In the genomic region with DNA sequence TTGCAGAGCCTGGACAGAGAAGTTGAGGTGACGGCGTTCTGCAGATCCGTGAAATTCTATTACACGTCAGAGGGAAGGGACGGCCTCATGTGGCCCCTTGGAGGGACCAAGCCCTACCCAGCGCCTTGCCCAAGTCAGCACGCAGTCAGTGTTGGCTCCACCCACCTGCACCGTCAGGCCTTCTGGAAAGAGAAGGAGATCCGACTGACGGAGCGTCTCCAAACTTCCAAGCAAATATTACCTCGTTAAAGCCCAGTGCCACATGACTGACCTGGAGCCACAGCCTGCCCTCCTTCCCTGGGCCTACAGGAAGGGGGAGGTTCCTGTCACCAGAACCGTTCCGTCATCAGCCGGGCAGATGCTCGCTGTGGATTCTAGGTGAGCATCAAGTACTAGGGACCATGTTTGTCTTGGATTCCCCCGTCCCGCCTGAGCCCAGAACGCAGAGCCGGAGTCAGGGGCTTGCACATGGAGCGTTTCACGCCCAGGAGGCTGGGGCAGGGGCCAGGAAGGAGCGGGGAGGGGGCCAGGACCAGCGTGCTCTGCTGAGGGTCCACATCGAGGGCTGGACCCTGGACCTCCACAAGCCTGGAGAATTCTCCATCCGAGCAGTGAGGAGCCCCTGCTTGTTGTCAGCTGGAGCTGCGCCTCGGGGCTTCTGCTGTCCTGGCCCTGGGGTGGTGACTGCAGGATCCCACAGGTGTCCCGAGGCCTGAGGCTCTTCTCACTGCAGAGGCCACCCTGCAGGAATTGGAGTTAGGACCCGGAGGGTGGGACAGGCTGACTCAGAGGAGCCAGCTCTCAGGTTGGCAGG, we compare ENCODE assay signal across 14 cellular contexts. TPM values are rescaled to one million over a fixed set of nuclear protein-coding genes. Genes with fewer than 3 reads are reported as not detected.
A peak's percentile ranks its signal among the peaks of the same experiment; 100 is the strongest.
DNase-seq lines count a peak whose midpoint lies in the region; ATAC-seq and TF ChIP-seq lines count a peak whose summit lies in the region.
"Had no signal": no experiment of that assay in that cellular context is flagged by ENCODE, and none has a peak within 500 bp of the region (broad histone marks: within the 10 kb centered on the region; RNA-seq: fewer than 3 reads in every experiment).

No MANE protein-coding gene starts in this region.

- no peak for TF ChIP-seq POLR2A in GM18505 (IDR thresholded peaks at IDR 0.05; ENCODE audit: borderline replicate concordance, extremely low read depth, insufficient read depth, insufficient read length)

- no peaks in the 10 kb centered on the region for H3K36me3 Mint-ChIP-seq in activated T-cell treated with anti-CD3 and anti-CD28 coated beads, Interleukin-2, amount 50 U/mL, for 24 hours (ENCODE audit: low read depth)
- no peaks in the 10 kb centered on the region for H3K36me3 Mint-ChIP-seq in activated T-cell treated with anti-CD3 and anti-CD28 coated beads, Interleukin-2, amount 50 U/mL, for 72 hours (ENCODE audit: insufficient read depth in 2 of 2)
- H3K36me3 Mint-ChIP-seq in activated B cell treated with CpG ODN at 0.5 μM for 24 hours (ENCODE audit: low read depth) = no peaks in the 10 kb centered on the region

- intact Hi-C loops in activated B cell treated with CpG ODN at 0.5 μM for 24 hours (cut with micrococcal nuclease) = loop anchor here (10.0 kb wide), 1 partner anchor 272 kb away; no protein-coding TSS in a partner anchor

- ATAC-seq in activated T-cell treated with anti-CD3 and anti-CD28 coated beads, Interleukin-2, amount 50 U/mL, for 72 hours (replicated peaks in 1 of 2) = no peak
- ATAC-seq in activated B cell treated with CpG ODN at 0.5 μM for 24 hours (ENCODE audit: low read depth) (no peak), left lobe of liver (no peak), thoracic aorta (ENCODE audit: insufficient number of reproducible peaks, low FRiP score, low read depth) (no peak), GM18505 (IDR thresholded peaks at IDR 0.05; ENCODE audit: unreplicated experiment) (no peak)

- no peak overlapping the region for H3K4me3 Mint-ChIP-seq in activated T-cell treated with anti-CD3 and anti-CD28 coated beads, Interleukin-2, amount 50 U/mL, for 24 hours
- H3K4me3 Mint-ChIP-seq in activated T-cell treated with anti-CD3 and anti-CD28 coated beads, Interleukin-2, amount 50 U/mL, for 72 hours = no peak overlapping the region
- no peak overlapping the region for H3K4me3 Mint-ChIP-seq in activated B cell treated with CpG ODN at 0.5 μM for 24 hours
- H3K4me3 Mint-ChIP-seq: nephron progenitor cell; T-helper 2 cell treated with Interferon-gamma antibody and Interleukin-4, amounts not matched to agents 5 μg/mL and 100 μg/mL, for 36 hours had no signal

- no peaks in the 10 kb centered on the region for H3K36me3 ChIP-seq in thoracic aorta

- no peak overlapping the region for H3K27ac Mint-ChIP-seq in activated T-cell treated with anti-CD3 and anti-CD28 coated beads, Interleukin-2, amount 50 U/mL, for 24 hours
- H3K27ac Mint-ChIP-seq in activated T-cell treated with anti-CD3 and anti-CD28 coated beads, Interleukin-2, amount 50 U/mL, for 72 hours = no peak overlapping the region
- no peak overlapping the region for H3K27ac Mint-ChIP-seq in activated B cell treated with CpG ODN at 0.5 μM for 24 hours
- H3K27ac Mint-ChIP-seq: T-helper 2 cell treated with Interferon-gamma antibody and Interleukin-4, amounts not matched to agents 5 μg/mL and 100 μg/mL, for 36 hours had no signal

- H3K4me1 Mint-ChIP-seq in activated T-cell treated with anti-CD3 and anti-CD28 coated beads, Interleukin-2, amount 50 U/mL, for 24 hours (ENCODE audit: low read depth) = peaks cover 13% of the 10 kb centered on the region
- peaks cover 17% of the 10 kb centered on the region for H3K4me1 Mint-ChIP-seq in activated T-cell treated with anti-CD3 and anti-CD28 coated beads, Interleukin-2, amount 50 U/mL, for 72 hours (ENCODE audit: low read depth)
- peaks cover 12% of the 10 kb centered on the region for H3K4me1 Mint-ChIP-seq in activated B cell treated with CpG ODN at 0.5 μM for 24 hours

- peak; percentile 5 for DNase-seq in activated T-cell treated with anti-CD3 and anti-CD28 coated beads, Interleukin-2, amount 50 U/mL, for 24 hours
- no peak for DNase-seq in activated T-cell treated with anti-CD3 and anti-CD28 coated beads, Interleukin-2, amount 50 U/mL, for 72 hours
- peak; percentile 10 for DNase-seq in activated B cell treated with CpG ODN at 0.5 μM for 24 hours
- peak; percentile 47 for DNase-seq in left lobe of liver (ENCODE audit: low spot score)
- DNase-seq in thoracic aorta (ENCODE audit: low spot score) = no peak
- no peak for DNase-seq in occipital lobe (lab: John Stamatoyannopoulos, UW)
- DNase-seq in H4 (ENCODE audit: low spot score) = no peak
- DNase-seq: erythroblast; GDM1; NCI-H1930; nephron progenitor cell; stimulated activated naive CD4-positive, alpha-beta T cell had no signal

- no peaks in the 10 kb centered on the region for H3K9me3 ChIP-seq in thoracic aorta

- H3K4me1 ChIP-seq in thoracic aorta (ENCODE audit: control insufficient read depth in 1 of 2, low read depth in 2 of 2) = peaks cover 12 to 45% of the 10 kb centered on the region in 2 donors

- peak overlapping the region; percentile 64 for H3K4me3 ChIP-seq in thoracic aorta

- no peaks in the 10 kb centered on the region for H3K9me3 Mint-ChIP-seq in activated T-cell treated with anti-CD3 and anti-CD28 coated beads, Interleukin-2, amount 50 U/mL, for 24 hours
- H3K9me3 Mint-ChIP-seq in activated T-cell treated with anti-CD3 and anti-CD28 coated beads, Interleukin-2, amount 50 U/mL, for 72 hours = no peaks in the 10 kb centered on the region
- H3K9me3 Mint-ChIP-seq in activated B cell treated with CpG ODN at 0.5 μM for 24 hours = no peaks in the 10 kb centered on the region
- H3K9me3 Mint-ChIP-seq: nephron progenitor cell; T-helper 2 cell treated with Interferon-gamma antibody and Interleukin-4, amounts not matched to agents 5 μg/mL and 100 μg/mL, for 36 hours had no signal

- no peaks in the 10 kb centered on the region for H3K27me3 Mint-ChIP-seq in activated T-cell treated with anti-CD3 and anti-CD28 coated beads, Interleukin-2, amount 50 U/mL, for 24 hours
- no peaks in the 10 kb centered on the region for H3K27me3 Mint-ChIP-seq in activated T-cell treated with anti-CD3 and anti-CD28 coated beads, Interleukin-2, amount 50 U/mL, for 72 hours (ENCODE audit: low read depth)
- H3K27me3 Mint-ChIP-seq in activated B cell treated with CpG ODN at 0.5 μM for 24 hours = peaks cover 7% of the 10 kb centered on the region

- no peak for TF ChIP-seq CTCF in activated B cell treated with CpG ODN at 0.5 μM for 24 hours (IDR thresholded peaks at IDR 0.05)
- no peak for TF ChIP-seq CTCF in thoracic aorta (IDR thresholded peaks at IDR 0.05)

- CTCF ChIA-PET in activated B cell treated with CpG ODN at 0.5 μM for 24 hours (lab: Charles Lee) = no interaction called here

- POLR2A ChIA-PET in activated B cell treated with CpG ODN at 0.5 μM for 24 hours (lab: Charles Lee) = no interaction called here

- H3K27me3 ChIP-seq in thoracic aorta (replicated peaks; ENCODE audit: insufficient read depth) = no peaks in the 10 kb centered on the region

- peak overlapping the region; percentile 85 to 86 for H3K27ac ChIP-seq in thoracic aorta

RNA-seq across cellular contexts. Expression of gene METRNL, which starts 22.6 kb away (rescaled TPM):
- 100 to 1,000 TPM; 137 to 198 TPM for total RNA-seq in activated T-cell treated with anti-CD3 and anti-CD28 coated beads, Interleukin-2, amount 50 U/mL, for 72 hours
- total RNA-seq in activated B cell treated with CpG ODN at 0.5 μM for 24 hours (10.7 and 11.7 TPM in 2 replicates), left lobe of liver (4.7 TPM), thoracic aorta (100 to 1,000 TPM; 141 to 180 TPM), occipital lobe (22.3 TPM)
- 36.6 and 47.8 TPM in 2 replicates for total RNA-seq in H4 (2014; rRNA removed; shearing (Covaris generic))

Comparison
In these comparisons a context has a peak if more than half of its experiments do, and no peak if none do; other contexts are left out.
1. DNase-seq: peak in activated T-cell treated with anti-CD3 and anti-CD28 coated beads, Interleukin-2, amount 50 U/mL, for 24 hours (single experiment), activated B cell treated with CpG ODN at 0.5 μM for 24 hours (single experiment) and left lobe of liver (single experiment); none in activated T-cell treated with anti-CD3 and anti-CD28 coated beads, Interleukin-2, amount 50 U/mL, for 72 hours (0 of 2), thoracic aorta (single experiment), occipital lobe (single experiment) and H4 (single experiment).